Comparison of ENCODE assay signal across 13 cellular contexts in genomic region chr9:34744295-34745221, GRCh38. TPM values are rescaled to one million over a fixed set of nuclear protein-coding genes. Genes with fewer than 3 reads are reported as not detected.
DNase-seq lines count a peak whose midpoint lies in the region; ATAC-seq, FAIRE-seq and TF ChIP-seq lines count a peak whose summit lies in the region.
"Had no signal": no experiment of that assay in that cellular context is flagged by ENCODE, and none has a peak within 500 bp of the region (broad histone marks: within the 10 kb centered on the region; RNA-seq: fewer than 3 reads in every experiment).

No MANE protein-coding gene starts in this region.

- H3K36me3 ChIP-seq in breast epithelium, result no peaks in the 10 kb centered on the region
- no peaks in the 10 kb centered on the region for H3K36me3 ChIP-seq in SJCRH30
- H3K36me3 ChIP-seq: BLaER1, tibial artery had no signal

- intact Hi-C loops in MCF 10A (cut with micrococcal nuclease), result no loop called here
- intact Hi-C loops in breast epithelium (cut with DNase I; ENCODE audit: low total_unique reads), result no loop called here
- intact Hi-C loops in right cardiac atrium (cut with DNase I), result no loop called here
- intact Hi-C loops in lower leg skin (cut with DNase I; ENCODE audit: low total_unique reads), result no loop called here

- BruUV-seq in MCF 10A (replicated peaks; lab: Mats Ljungman, UMichigan), result no TSS peak

- ATAC-seq in right cardiac atrium, result peak; percentile 85 to 89
- ATAC-seq in HG02884 (IDR thresholded peaks at IDR 0.05; ENCODE audit: unreplicated experiment), result no peak

- H3K27me3 ChIP-seq in breast epithelium, result no peaks in the 10 kb centered on the region
- H3K27me3 ChIP-seq in SJCRH30, result no peaks in the 10 kb centered on the region
- no peaks in the 10 kb centered on the region for H3K27me3 ChIP-seq in right cardiac atrium (ENCODE audit: control insufficient read depth, insufficient read depth)
- H3K27me3 ChIP-seq: BLaER1, tibial artery had no signal

- peak; percentile 88 for DNase-seq in MCF 10A (ENCODE audit: unreplicated experiment)
- DNase-seq in breast epithelium (ENCODE audit: low spot score in 2 of 2), result no peak
- DNase-seq in SJCRH30, result peak; percentile 15 to 24
- DNase-seq in right cardiac atrium, result peak; percentile 53 to 65 (median 62)
- DNase-seq in urothelium cell line (ENCODE audit: low spot score), result peak; percentile 70
- no peak for DNase-seq in KBM-7
- DNase-seq in lower leg skin (ENCODE audit: low spot score in 2 of 2), result no peak
- DNase-seq: activated CD8-positive, alpha-beta memory T cell treated with anti-CD3 and anti-CD28 coated beads, Interleukin-2, amount 50 U/mL, for 4 hours; tibial artery had no signal

- POLR2A ChIA-PET in MCF 10A (lab: Yijun Ruan, JAX), result interaction anchor here (0.6 to 1.3 kb wide), 14 partner anchors 9 to 1075 kb away, joined by 3 to 5 read pairs (median 3); partner anchors contain the start of gene SIGMAR1

- TF ChIP-seq POLR2A in breast epithelium (IDR thresholded peaks at IDR 0.05) (no peak), lower leg skin (IDR thresholded peaks at IDR 0.05) (no peak)

- no peak overlapping the region for H3K27ac ChIP-seq in breast epithelium
- H3K27ac ChIP-seq in SJCRH30, result no peak overlapping the region
- no peak overlapping the region for H3K27ac ChIP-seq in right cardiac atrium (ENCODE audit: low read length)
- H3K27ac ChIP-seq: BLaER1, tibial artery had no signal

- no peaks in the 10 kb centered on the region for H3K27me3 Mint-ChIP-seq in MCF 10A (ENCODE audit: insufficient read depth, unreplicated experiment)

- in situ Hi-C loops in KBM-7 (cut with MboI; ENCODE audit: low pct_unique_long_range_greater_than_20kb, low sequenced_read_pairs), result no loop called here

- no peak overlapping the region for H3K4me3 Mint-ChIP-seq in MCF 10A (ENCODE audit: unreplicated experiment)
- H3K4me3 Mint-ChIP-seq: memory B cell had no signal

- no peaks in the 10 kb centered on the region for H3K36me3 Mint-ChIP-seq in MCF 10A (ENCODE audit: insufficient read depth, unreplicated experiment)
- H3K36me3 Mint-ChIP-seq: memory B cell had no signal

- H3K4me1 Mint-ChIP-seq in MCF 10A (ENCODE audit: insufficient read depth, unreplicated experiment), result peaks cover 24% of the 10 kb centered on the region
- H3K4me1 Mint-ChIP-seq: memory B cell had no signal

- CTCF ChIA-PET in MCF 10A (lab: Yijun Ruan, JAX), result interaction anchor here (0.6 to 3.4 kb wide), 9 partner anchors 10 to 412 kb away, joined by 3 to 26 read pairs (median 3); no protein-coding TSS in a partner anchor

- H3K4me1 ChIP-seq in breast epithelium, result no peaks in the 10 kb centered on the region
- no peaks in the 10 kb centered on the region for H3K4me1 ChIP-seq in SJCRH30
- H3K4me1 ChIP-seq in right cardiac atrium (ENCODE audit: control insufficient read depth, insufficient read depth, low read length), result no peaks in the 10 kb centered on the region
- H3K4me1 ChIP-seq: BLaER1, tibial artery had no signal

- 69% methylated on average over 2 of the region's 2 CpGs for WGBS in right cardiac atrium
- 44 to 57% methylated on average over 2 of the region's 2 CpGs for WGBS in lower leg skin, 2 donors

- no peaks in the 10 kb centered on the region for H3K9me3 Mint-ChIP-seq in MCF 10A (ENCODE audit: unreplicated experiment)

- no peak for TF ChIP-seq CTCF in MCF 10A (IDR thresholded peaks at IDR 0.05; ENCODE audit: unreplicated experiment)
- TF ChIP-seq CTCF in breast epithelium (IDR thresholded peaks at IDR 0.05), result no peak
- TF ChIP-seq CTCF in lower leg skin (IDR thresholded peaks at IDR 0.05), result no peak

- H3K27ac Mint-ChIP-seq in MCF 10A (ENCODE audit: low read depth, unreplicated experiment), result no peak overlapping the region
- H3K27ac Mint-ChIP-seq: memory B cell had no signal

- no peaks in the 10 kb centered on the region for H3K9me3 ChIP-seq in breast epithelium
- H3K9me3 ChIP-seq in SJCRH30 (replicated peaks), result no peaks in the 10 kb centered on the region
- no peaks in the 10 kb centered on the region for H3K9me3 ChIP-seq in right cardiac atrium (ENCODE audit: control insufficient read depth, low read length)

- FAIRE-seq in urothelium cell line (lab: Jason Lieb, UNC), result no peak

- H3K4me3 ChIP-seq in breast epithelium, result no peak overlapping the region
- no peak overlapping the region for H3K4me3 ChIP-seq in SJCRH30
- H3K4me3 ChIP-seq in right cardiac atrium (ENCODE audit: low read length), result no peak overlapping the region
- H3K4me3 ChIP-seq in lower leg skin (ENCODE audit: low read depth, poor library complexity, severe bottlenecking), result no peak overlapping the region
- H3K4me3 ChIP-seq: BLaER1, tibial artery had no signal

RNA-seq across cellular contexts. Expression of gene CCL21, which starts 34.6 kb away (rescaled TPM):
- total RNA-seq in MCF 10A (2022) (not detected in 2 replicates), breast epithelium (10 to 100 TPM in 2 of 3 donors, 1 to 10 TPM in 1; 5.9 to 84.9 (median 12.0) TPM), right cardiac atrium (1 to 10 TPM; 1.3 to 3.8 (median 2.2) TPM), lower leg skin (10 to 100 TPM in 2 of 4 donors, 1 to 10 TPM in 2; 2.3 to 13.6 (median 8.3) TPM)
- not detected in 2 replicates for total RNA-seq in SJCRH30 (2014; rRNA removed; shearing (Covaris generic))
- polyA plus RNA-seq in right cardiac atrium, result 2.7 TPM

RNA-seq across cellular contexts. Expression of gene CCL19, which starts 53.5 kb away (rescaled TPM):
- total RNA-seq in MCF 10A (2022) (not detected in 2 replicates), breast epithelium (1 to 10 TPM in 2 of 3 donors, under 1 TPM in 1; 0.88 to 5.6 (median 1.3) TPM), right cardiac atrium (1 to 10 TPM; 1.4 to 9.2 (median 6.3) TPM), lower leg skin (1 to 10 TPM in 1 of 4 donors, not detected in 3; 3.6 TPM)
- not detected in 2 replicates for total RNA-seq in SJCRH30 (2014; rRNA removed; shearing (Covaris generic))
- polyA plus RNA-seq in right cardiac atrium, result 0.66 TPM
- total RNA-seq: dermis microvascular lymphatic vessel endothelial cell had no signal

Comparison
In these comparisons a context has a peak if more than half of its experiments do, and no peak if none do; other contexts are left out.
1. DNase-seq: peak in MCF 10A (single experiment), SJCRH30 (2 of 2), right cardiac atrium (3 of 3) and urothelium cell line (single experiment); none in breast epithelium (0 of 2), KBM-7 (single experiment) and lower leg skin (0 of 2).